Comparison of ENCODE assay signal across 29 cellular contexts in genomic region chr4:37469286-37469685, GRCh38.
"Had no signal": no experiment of that assay in that cellular context is flagged by ENCODE, and none has a peak within 500 bp of the region (broad histone marks: within the 10 kb centered on the region; RNA-seq: fewer than 3 reads in every experiment).

No MANE protein-coding gene starts in this region.

- H3K27me3 ChIP-seq: neural progenitor cell, ovary, right lobe of liver, sigmoid colon, testis, tibial artery, transverse colon, upper lobe of right lung, uterus had no signal

- H3K4me3 Mint-ChIP-seq: naive thymus-derived CD4-positive, alpha-beta T cell; natural killer cell; nephron; neural progenitor cell; stimulated activated effector memory CD8-positive, alpha-beta T cell treated with anti-CD3 and anti-CD28 coated beads, Interleukin-12 subunit alpha, Interleukin-12 subunit beta, amount 100 ng/mL, for 72 hours; stimulated activated naive B cell treated with anti-CD40 and anti-IgM and Interleukin-4, amounts not matched to agents 10 μg/mL and 1 μg/mL and 100 μg/mL, for 72 hours; stimulated activated naive CD8-positive, alpha-beta T cell treated with anti-CD3 and anti-CD28 coated beads, Interleukin-15, Interleukin-2, amounts not matched to agents 100 ng/mL and 50 ng/mL, for 24 hours had no signal

- H3K27ac Mint-ChIP-seq: naive thymus-derived CD4-positive, alpha-beta T cell; natural killer cell; nephron; neural progenitor cell; progenitor cell of endocrine pancreas; stimulated activated effector memory CD8-positive, alpha-beta T cell treated with anti-CD3 and anti-CD28 coated beads, Interleukin-12 subunit alpha, Interleukin-12 subunit beta, amount 100 ng/mL, for 72 hours; stimulated activated naive B cell treated with anti-CD40 and anti-IgM and Interleukin-4, amounts not matched to agents 10 μg/mL and 1 μg/mL and 100 μg/mL, for 72 hours; stimulated activated naive CD8-positive, alpha-beta T cell treated with anti-CD3 and anti-CD28 coated beads, Interleukin-15, Interleukin-2, amounts not matched to agents 100 ng/mL and 50 ng/mL, for 24 hours had no signal

- H3K27me3 Mint-ChIP-seq: progenitor cell of endocrine pancreas had no signal

- H3K9me3 ChIP-seq: ovary, psoas muscle, right lobe of liver, sigmoid colon, suprapubic skin, testis, tibial artery, transverse colon, upper lobe of right lung, uterus had no signal

- H3K36me3 ChIP-seq: neural progenitor cell, ovary, right lobe of liver, sigmoid colon, suprapubic skin, tibial artery, transverse colon, upper lobe of right lung, uterus had no signal

- DNase-seq: naive thymus-derived CD4-positive, alpha-beta T cell; natural killer cell; occipital lobe; ovary; posterior cingulate gyrus; psoas muscle; right cardiac atrium; right lobe of liver; sigmoid colon; small intestine; stimulated activated CD4-positive, alpha-beta T cell treated with anti-CD3 and anti-CD28 coated beads, Interleukin-15, amount 100 ng/mL, for 24 hours; stimulated activated CD4-positive, alpha-beta T cell treated with anti-CD3 and anti-CD28 coated beads, Interleukin-2, amount 100 ng/mL, for 24 hours; stimulated activated CD4-positive, alpha-beta T cell treated with anti-CD3 and anti-CD28 coated beads, Interleukin-2, amount 100 ng/mL, for 48 hours; stimulated activated CD4-positive, alpha-beta T cell treated with anti-CD3 and anti-CD28 coated beads, Interleukin-4, amount 100 ng/mL, for 24 hours; stimulated activated naive B cell treated with anti-CD40 and anti-IgM and Interleukin-4, amounts not matched to agents 10 μg/mL and 1 μg/mL and 100 μg/mL, for 72 hours; stimulated activated naive CD4-positive, alpha-beta T cell treated with Interleukin-2 at 50 U/mL for 16 hours; substantia nigra; testis; tibial artery; transverse colon; upper lobe of right lung; uterus had no signal

- ATAC-seq: naive thymus-derived CD4-positive, alpha-beta T cell; psoas muscle; right cardiac atrium; right lobe of liver; stimulated activated effector memory CD8-positive, alpha-beta T cell treated with anti-CD3 and anti-CD28 coated beads, Interleukin-12 subunit alpha, Interleukin-12 subunit beta, amount 100 ng/mL, for 72 hours; stimulated activated naive B cell treated with anti-CD40 and anti-IgM and Interleukin-4, amounts not matched to agents 10 μg/mL and 1 μg/mL and 100 μg/mL, for 72 hours; upper lobe of right lung had no signal

- H3K4me3 ChIP-seq: neural progenitor cell, ovary, psoas muscle, right lobe of liver, sigmoid colon, suprapubic skin, testis, tibial artery, transverse colon, upper lobe of right lung, uterus had no signal

- H3K36me3 Mint-ChIP-seq: naive thymus-derived CD4-positive, alpha-beta T cell; natural killer cell; neural progenitor cell; stimulated activated effector memory CD8-positive, alpha-beta T cell treated with anti-CD3 and anti-CD28 coated beads, Interleukin-12 subunit alpha, Interleukin-12 subunit beta, amount 100 ng/mL, for 72 hours; stimulated activated naive B cell treated with anti-CD40 and anti-IgM and Interleukin-4, amounts not matched to agents 10 μg/mL and 1 μg/mL and 100 μg/mL, for 72 hours had no signal

- H3K4me1 Mint-ChIP-seq: naive thymus-derived CD4-positive, alpha-beta T cell; natural killer cell; nephron; stimulated activated effector memory CD8-positive, alpha-beta T cell treated with anti-CD3 and anti-CD28 coated beads, Interleukin-12 subunit alpha, Interleukin-12 subunit beta, amount 100 ng/mL, for 72 hours had no signal

- H3K9me3 Mint-ChIP-seq: natural killer cell; nephron; neural progenitor cell; stimulated activated effector memory CD8-positive, alpha-beta T cell treated with anti-CD3 and anti-CD28 coated beads, Interleukin-12 subunit alpha, Interleukin-12 subunit beta, amount 100 ng/mL, for 72 hours; stimulated activated naive B cell treated with anti-CD40 and anti-IgM and Interleukin-4, amounts not matched to agents 10 μg/mL and 1 μg/mL and 100 μg/mL, for 72 hours; stimulated activated naive CD8-positive, alpha-beta T cell treated with anti-CD3 and anti-CD28 coated beads, Interleukin-15, Interleukin-2, amounts not matched to agents 100 ng/mL and 50 ng/mL, for 24 hours had no signal

- H3K27ac ChIP-seq: neural progenitor cell, ovary, parathyroid adenoma, psoas muscle, right lobe of liver, sigmoid colon, suprapubic skin, testis, tibial artery, upper lobe of right lung, uterus had no signal

- H3K9ac ChIP-seq: neural progenitor cell, parathyroid adenoma had no signal

- H3K4me1 ChIP-seq: neural progenitor cell, psoas muscle, sigmoid colon, suprapubic skin, testis, tibial artery, upper lobe of right lung, uterus had no signal
